ENCODE assay signal across 26 cellular contexts in the genomic region with DNA sequence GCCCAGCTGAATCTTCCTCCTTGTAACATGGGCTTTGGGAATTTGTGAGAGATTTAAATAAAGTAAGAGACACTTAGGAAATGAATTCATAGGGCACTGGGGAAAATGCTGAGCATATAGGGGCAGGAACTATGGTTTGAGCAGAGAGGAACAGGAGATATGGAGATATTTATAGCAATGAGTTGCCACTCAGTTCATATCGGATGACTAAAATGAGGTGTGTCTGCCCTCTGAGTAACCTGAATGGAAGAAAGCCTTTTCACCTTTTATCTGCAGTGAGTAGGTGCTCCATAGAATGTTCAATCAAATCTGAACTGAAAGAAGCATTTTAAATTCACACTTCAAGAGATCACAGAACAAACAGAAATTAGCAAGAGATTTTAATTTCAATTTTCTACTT.
DNase-seq lines count a peak whose midpoint lies in the region; ATAC-seq, FAIRE-seq and TF ChIP-seq lines count a peak whose summit lies in the region.
"Had no signal": no experiment of that assay in that cellular context is flagged by ENCODE, and none has a peak within 500 bp of the region (broad histone marks: within the 10 kb centered on the region; RNA-seq: fewer than 3 reads in every experiment).

No MANE protein-coding gene starts in this region.

- peaks cover 7 to 21% of the 10 kb centered on the region in 2 experiments for H3K4me1 Mint-ChIP-seq in H9
- no peaks in the 10 kb centered on the region for H3K4me1 Mint-ChIP-seq in activated T-helper 17 cell treated with anti-CD3 and anti-CD28 coated beads, Interleukin-2, amount 50 U/mL, for 72 hours
- peaks cover 10% of the 10 kb centered on the region for H3K4me1 Mint-ChIP-seq in stimulated activated naive CD8-positive, alpha-beta T cell treated with anti-CD3 and anti-CD28 coated beads, Interleukin-15, amount 100 ng/mL, for 72 hours

- no peak overlapping the region for H3K4ac ChIP-seq in H9 (ENCODE audit: low read depth, low read length)

- no peak overlapping the region for H2BK120ac ChIP-seq in H9 (ENCODE audit: low read depth, low read length, poor library complexity, severe bottlenecking)

- peak overlapping the region in 1 of 3 experiments; percentile 19; a peak in 1 of 7 replicates for H3K27ac Mint-ChIP-seq in H9
- H3K27ac Mint-ChIP-seq in activated T-helper 17 cell treated with anti-CD3 and anti-CD28 coated beads, Interleukin-2, amount 50 U/mL, for 72 hours, result no peak overlapping the region
- no peak overlapping the region for H3K27ac Mint-ChIP-seq in stimulated activated naive CD8-positive, alpha-beta T cell treated with anti-CD3 and anti-CD28 coated beads, Interleukin-15, amount 100 ng/mL, for 72 hours
- H3K27ac Mint-ChIP-seq: B cell; CD4-positive, alpha-beta T cell had no signal

- H4K91ac ChIP-seq in H9 (ENCODE audit: insufficient read length, low read depth, low read length), result no peak overlapping the region

- H2AFZ ChIP-seq in H9 (ENCODE audit: low read length) (peak overlapping the region; percentile 22), keratinocyte (ENCODE audit: control insufficient read depth, low read length) (no peak overlapping the region)

- no peak for TF ChIP-seq CTCF in H9 (conservative IDR thresholded peaks at IDR 0.05)
- no peak for TF ChIP-seq CTCF in keratinocyte (optimal IDR thresholded peaks at IDR 0.05 in 1 of 3, IDR thresholded peaks at IDR 0.05 in 1 of 3, conservative IDR thresholded peaks at IDR 0.05 in 1 of 3; ENCODE audit: extremely low read depth in 1 of 3, insufficient read depth in 2 of 3, low read length in 3 of 3)

- no peak overlapping the region for H3T11ph ChIP-seq in H9 (ENCODE audit: low read length)

- no peak overlapping the region for H3K27ac ChIP-seq in BLaER1
- H3K27ac ChIP-seq in H9 (ENCODE audit: insufficient read length, low read depth, low read length), result no peak overlapping the region
- no peak overlapping the region for H3K27ac ChIP-seq in keratinocyte (ENCODE audit: control insufficient read depth, insufficient read depth, low read length)
- H3K27ac ChIP-seq: HL-60, SJSA1 had no signal

- H3K4me3 ChIP-seq in BLaER1 (no peak overlapping the region), keratinocyte (ENCODE audit: control insufficient read depth in 2 of 3, extremely low read depth in 1 of 3, insufficient read depth in 2 of 3, low read depth in 1 of 3, low read length in 3 of 3) (no peak overlapping the region)
- H3K4me3 ChIP-seq: SJSA1 had no signal

- peak overlapping the region; percentile 62 for H3K4me2 ChIP-seq in BLaER1
- no peak overlapping the region for H3K4me2 ChIP-seq in H9 (ENCODE audit: insufficient read depth, insufficient read length, low read length)
- no peak overlapping the region for H3K4me2 ChIP-seq in keratinocyte (ENCODE audit: control insufficient read depth, extremely low read depth, insufficient read depth, low read depth, low read length)

- H2BK12ac ChIP-seq in H9 (ENCODE audit: insufficient read length, low read depth, low read length), result no peak overlapping the region

- peaks cover 0 to 3% (median 0%) of the 10 kb centered on the region in 3 experiments; a peak in 1 of 7 replicates for H3K36me3 Mint-ChIP-seq in H9 (ENCODE audit: insufficient read depth in 1 of 3, low read depth in 3 of 3)
- H3K36me3 Mint-ChIP-seq in activated T-helper 17 cell treated with anti-CD3 and anti-CD28 coated beads, Interleukin-2, amount 50 U/mL, for 72 hours (ENCODE audit: low read depth), result no peaks in the 10 kb centered on the region

- H3K4me1 ChIP-seq in BLaER1 (peaks cover 29% of the 10 kb centered on the region), H9 (ENCODE audit: insufficient read depth, low read length) (no peaks in the 10 kb centered on the region), keratinocyte (ENCODE audit: control insufficient read depth, extremely low read depth, insufficient read depth, low read length) (peaks cover 5% of the 10 kb centered on the region)

- H2BK20ac ChIP-seq in H9 (ENCODE audit: low read depth, low read length, poor library complexity, severe bottlenecking), result no peak overlapping the region

- H3K23me2 ChIP-seq in H9 (ENCODE audit: insufficient read length, low read depth, low read length, poor library complexity, severe bottlenecking), result no peaks in the 10 kb centered on the region

- no peak overlapping the region for H2AK5ac ChIP-seq in H9 (ENCODE audit: insufficient read length, low read length)

- no peaks in the 10 kb centered on the region for H3K79me1 ChIP-seq in H9 (ENCODE audit: insufficient read depth, low read depth, low read length, poor library complexity, severe bottlenecking)

- no peak overlapping the region for H3K4me3 Mint-ChIP-seq in H9
- H3K4me3 Mint-ChIP-seq in activated T-helper 17 cell treated with anti-CD3 and anti-CD28 coated beads, Interleukin-2, amount 50 U/mL, for 72 hours, result no peak overlapping the region
- no peak overlapping the region for H3K4me3 Mint-ChIP-seq in stimulated activated naive CD8-positive, alpha-beta T cell treated with anti-CD3 and anti-CD28 coated beads, Interleukin-15, amount 100 ng/mL, for 72 hours
- H3K4me3 Mint-ChIP-seq: B cell; CD4-positive, alpha-beta T cell had no signal

- H3K23ac ChIP-seq in H9 (ENCODE audit: insufficient read length, low read depth, low read length), result no peak overlapping the region

- FAIRE-seq in keratinocyte (lab: Jason Lieb, UNC), result peak; percentile 57
- FAIRE-seq: A204.1, GM12891, H54, RCC 7860 had no signal

- DNase-seq in H9, result no peak
- DNase-seq in keratinocyte (ENCODE audit: low read depth, low spot score), result no peak
- DNase-seq in stimulated activated naive CD8-positive, alpha-beta T cell treated with anti-CD3 and anti-CD28 coated beads, Interleukin-15, amount 100 ng/mL, for 72 hours, result no peak
- DNase-seq in NCI-H526 treated with DMSO at 0.1 percent for 48 hours (lab: John Stamatoyannopoulos, UW), result no peak
- no peak for DNase-seq in stimulated activated CD4-positive, alpha-beta T cell treated with anti-CD3 and anti-CD28 coated beads, Interleukin-12 subunit alpha, Interleukin-12 subunit beta, amount 100 ng/mL, for 4 hours
- DNase-seq: CD4-positive, alpha-beta T cell; COR-L47; DND-41; KG1; NCI-H1105; NCI-H146; NCI-H2029; NCI-H226; NCI-H524; NCI-H82 had no signal

- no peak overlapping the region for H2BK5ac ChIP-seq in H9 (ENCODE audit: insufficient read length, low read length)

- no peaks in the 10 kb centered on the region for H3K9me3 ChIP-seq in BLaER1
- no peaks in the 10 kb centered on the region for H3K9me3 ChIP-seq in H9 (ENCODE audit: control insufficient read depth, low read depth, low read length)
- H3K9me3 ChIP-seq in keratinocyte (ENCODE audit: control insufficient read depth, low read depth, low read length), result no peaks in the 10 kb centered on the region
- H3K9me3 ChIP-seq: SJSA1 had no signal

- WGBS in H9 (ENCODE audit: extremely low coverage, insufficient read length, low lambda C conversion rate), result no CpG with 5 or more reads among the region's 1 CpG

- no peak overlapping the region for H4K5ac ChIP-seq in H9 (ENCODE audit: insufficient read length, low read depth, low read length)

- dilution Hi-C loops in keratinocyte (cut with MboI; ENCODE audit: extremely low pct_ligation_motif_present, low sequenced_read_pairs), result no loop called here

- H3K56ac ChIP-seq in H9 (ENCODE audit: insufficient read length, low read depth, low read length), result no peak overlapping the region

- H3K27me3 Mint-ChIP-seq in H9 (ENCODE audit: low read depth), result no peaks in the 10 kb centered on the region
- H3K27me3 Mint-ChIP-seq in activated T-helper 17 cell treated with anti-CD3 and anti-CD28 coated beads, Interleukin-2, amount 50 U/mL, for 72 hours, result peaks cover 7% of the 10 kb centered on the region
- no peaks in the 10 kb centered on the region for H3K27me3 Mint-ChIP-seq in stimulated activated naive CD8-positive, alpha-beta T cell treated with anti-CD3 and anti-CD28 coated beads, Interleukin-15, amount 100 ng/mL, for 72 hours

- H3K9me1 ChIP-seq in keratinocyte (ENCODE audit: control insufficient read depth, extremely low read depth, insufficient read depth, low read length), result no peaks in the 10 kb centered on the region

- no peak overlapping the region for H3K18ac ChIP-seq in H9 (ENCODE audit: insufficient read length, low read depth, low read length)

- peak; percentile 45 for ATAC-seq in activated T-helper 17 cell treated with anti-CD3 and anti-CD28 coated beads, Interleukin-2, amount 50 U/mL, for 72 hours (replicated peaks)
- ATAC-seq in HG02623 (IDR thresholded peaks at IDR 0.05; ENCODE audit: unreplicated experiment), result no peak
- no peak for ATAC-seq in stimulated activated naive CD8-positive, alpha-beta T cell treated with anti-CD3 and anti-CD28 coated beads, Interleukin-15, amount 100 ng/mL, for 72 hours
- ATAC-seq: Right ventricle myocardium inferior had no signal

- H3K9ac ChIP-seq in BLaER1 (no peak overlapping the region; the same call in 1 of the 2 replicates), H9 (ENCODE audit: extremely low read depth, insufficient read length, low read length) (no peak overlapping the region), keratinocyte (ENCODE audit: control insufficient read depth, extremely low read depth, insufficient read depth, low read length) (no peak overlapping the region)

- H3K14ac ChIP-seq in H9 (ENCODE audit: insufficient read depth, low read length), result no peak overlapping the region

- no peaks in the 10 kb centered on the region for H3K9me3 Mint-ChIP-seq in H9
- H3K9me3 Mint-ChIP-seq in activated T-helper 17 cell treated with anti-CD3 and anti-CD28 coated beads, Interleukin-2, amount 50 U/mL, for 72 hours, result no peaks in the 10 kb centered on the region
- H3K9me3 Mint-ChIP-seq in stimulated activated naive CD8-positive, alpha-beta T cell treated with anti-CD3 and anti-CD28 coated beads, Interleukin-15, amount 100 ng/mL, for 72 hours, result no peaks in the 10 kb centered on the region
- H3K9me3 Mint-ChIP-seq: CD4-positive, alpha-beta T cell had no signal

- no peak overlapping the region for H4K8ac ChIP-seq in H9 (replicated peaks; ENCODE audit: insufficient read length, low read depth, low read length)

- H4K20me1 ChIP-seq in BLaER1 (no peaks in the 10 kb centered on the region), H9 (ENCODE audit: control insufficient read depth, insufficient read depth, insufficient read length) (no peaks in the 10 kb centered on the region), keratinocyte (ENCODE audit: control insufficient read depth, extremely low read depth, insufficient read depth, low read length) (no peaks in the 10 kb centered on the region)

- H3K27me3 ChIP-seq in BLaER1, result no peaks in the 10 kb centered on the region
- H3K27me3 ChIP-seq in H9 (ENCODE audit: insufficient read depth, low read length), result no peaks in the 10 kb centered on the region
- H3K27me3 ChIP-seq in keratinocyte (ENCODE audit: control insufficient read depth, extremely low read depth, insufficient read depth, low read length), result no peaks in the 10 kb centered on the region
- H3K27me3 ChIP-seq: SJSA1 had no signal

- no peak overlapping the region for H2BK15ac ChIP-seq in H9 (ENCODE audit: low read depth, low read length)

- H3K36me3 ChIP-seq in BLaER1 (no peaks in the 10 kb centered on the region), keratinocyte (ENCODE audit: control insufficient read depth in 2 of 2, extremely low read depth in 1 of 2, insufficient read depth in 2 of 2, low read length in 2 of 2) (no peaks in the 10 kb centered on the region)
- H3K36me3 ChIP-seq: SJSA1 had no signal

- H3K79me2 ChIP-seq in H9 (ENCODE audit: insufficient read depth, low read length) (no peaks in the 10 kb centered on the region), keratinocyte (ENCODE audit: control insufficient read depth, insufficient read depth, low read length) (no peaks in the 10 kb centered on the region)
